7 cellular contexts compared by ENCODE assay signal in the genomic region with DNA sequence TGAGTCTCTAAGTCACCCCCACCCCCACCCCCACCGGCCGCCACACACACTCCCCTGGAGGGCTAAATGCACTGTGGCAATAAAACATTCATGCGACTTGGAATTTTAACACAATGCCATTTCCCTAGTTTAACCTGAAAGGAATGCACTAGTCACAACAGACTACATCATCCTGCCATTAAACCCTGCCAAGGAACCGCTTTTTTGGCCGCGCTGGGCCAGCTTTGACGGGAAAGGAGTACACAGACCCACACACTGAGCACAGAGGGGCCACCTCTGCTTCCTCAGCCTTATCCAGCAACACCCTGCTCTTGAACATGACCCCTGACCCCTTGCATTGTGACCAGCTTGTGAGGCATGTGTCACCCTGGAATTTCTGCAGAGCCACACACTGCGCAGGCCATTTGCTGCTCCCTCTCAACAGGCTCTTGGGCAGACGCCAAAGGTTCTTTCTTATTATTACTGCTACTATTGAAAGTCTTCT.
A peak's percentile ranks its signal among the peaks of the same experiment; 100 is the strongest.
DNase-seq lines count a peak whose midpoint lies in the region; FAIRE-seq and TF ChIP-seq lines count a peak whose summit lies in the region.

No MANE protein-coding gene starts in this region.

- BruUV-seq in mammary epithelial cell (replicated peaks; lab: Mats Ljungman, UMichigan): no TSS peak

- H3K4me3 ChIP-seq in HUES64 (ENCODE audit: low read length) (peak overlapping the region; percentile 34), mammary epithelial cell (replicated peaks in 1 of 3; ENCODE audit: insufficient read depth in 1 of 3, low read depth in 2 of 3, low read length in 3 of 3) (no peak overlapping the region), keratinocyte (ENCODE audit: control insufficient read depth in 2 of 3, extremely low read depth in 1 of 3, insufficient read depth in 2 of 3, low read depth in 1 of 3, low read length in 3 of 3) (peak overlapping the region in 1 of 3 experiments; percentile 16), suprapubic skin (peak overlapping the region; percentile 26)

- H3K79me2 ChIP-seq in mammary epithelial cell (ENCODE audit: insufficient read depth, low read length): no peaks in the 10 kb centered on the region
- H3K79me2 ChIP-seq in keratinocyte (ENCODE audit: control insufficient read depth, insufficient read depth, low read length): no peaks in the 10 kb centered on the region

- H3K36me3 ChIP-seq in HUES64 (ENCODE audit: insufficient read depth, low read length) (no peaks in the 10 kb centered on the region), mammary epithelial cell (ENCODE audit: insufficient read depth, low read length) (no peaks in the 10 kb centered on the region), keratinocyte (ENCODE audit: control insufficient read depth in 2 of 2, extremely low read depth in 1 of 2, insufficient read depth in 2 of 2, low read length in 2 of 2) (no peaks in the 10 kb centered on the region), suprapubic skin (no peaks in the 10 kb centered on the region)

- peak; percentile 84 for FAIRE-seq in keratinocyte (lab: Jason Lieb, UNC)

- H3K4me1 ChIP-seq in HUES64 (ENCODE audit: insufficient read depth, low read length): peaks cover 63% of the 10 kb centered on the region
- H3K4me1 ChIP-seq in mammary epithelial cell (ENCODE audit: insufficient read depth, low read length): no peaks in the 10 kb centered on the region
- peaks cover 15% of the 10 kb centered on the region for H3K4me1 ChIP-seq in keratinocyte (ENCODE audit: control insufficient read depth, extremely low read depth, insufficient read depth, low read length)
- peaks cover 28% of the 10 kb centered on the region for H3K4me1 ChIP-seq in suprapubic skin

- peak overlapping the region; percentile 91; the same call in 1 of the 2 replicates for H3K27ac ChIP-seq in HUES64 (ENCODE audit: low read depth, low read length)
- H3K27ac ChIP-seq in mammary epithelial cell (ENCODE audit: insufficient read depth, low read depth, low read length): no peak overlapping the region
- peak overlapping the region; percentile 13 for H3K27ac ChIP-seq in keratinocyte (ENCODE audit: control insufficient read depth, insufficient read depth, low read length)
- peak overlapping the region; percentile 85 for H3K27ac ChIP-seq in suprapubic skin

- H3K9ac ChIP-seq in HUES64 (ENCODE audit: low read depth, low read length): no peak overlapping the region; the same call in 1 of the 2 replicates
- H3K9ac ChIP-seq in mammary epithelial cell (ENCODE audit: insufficient read depth, low read length): no peak overlapping the region
- peak overlapping the region; percentile 26 for H3K9ac ChIP-seq in keratinocyte (ENCODE audit: control insufficient read depth, extremely low read depth, insufficient read depth, low read length)

- no peak for TF ChIP-seq EP300 in suprapubic skin (IDR thresholded peaks at IDR 0.05)

- dilution Hi-C loops in mammary epithelial cell (cut with HindIII; ENCODE audit: low sequenced_read_pairs): no loop called here
- dilution Hi-C loops in keratinocyte (cut with MboI; ENCODE audit: extremely low pct_ligation_motif_present, low sequenced_read_pairs): no loop called here

- CTCF ChIA-PET in mammary epithelial cell (lab: Charles Lee; ENCODE audit: low non-redundant PET): no interaction called here

- peak overlapping the region; percentile 76 for H2AFZ ChIP-seq in mammary epithelial cell (ENCODE audit: low read depth, low read length)
- H2AFZ ChIP-seq in keratinocyte (ENCODE audit: control insufficient read depth, low read length): peak overlapping the region; percentile 90

- no peaks in the 10 kb centered on the region for H3K9me1 ChIP-seq in keratinocyte (ENCODE audit: control insufficient read depth, extremely low read depth, insufficient read depth, low read length)

- H3K4me2 ChIP-seq in mammary epithelial cell (ENCODE audit: insufficient read depth, low read depth, low read length): peak overlapping the region; percentile 31
- H3K4me2 ChIP-seq in keratinocyte (ENCODE audit: control insufficient read depth, extremely low read depth, insufficient read depth, low read depth, low read length): peak overlapping the region; percentile 56

- no peaks in the 10 kb centered on the region for H3K27me3 ChIP-seq in HUES64 (ENCODE audit: insufficient read depth, low read length)
- no peaks in the 10 kb centered on the region for H3K27me3 ChIP-seq in mammary epithelial cell (ENCODE audit: insufficient read depth, low read length)
- no peaks in the 10 kb centered on the region for H3K27me3 ChIP-seq in keratinocyte (ENCODE audit: control insufficient read depth, extremely low read depth, insufficient read depth, low read length)
- no peaks in the 10 kb centered on the region for H3K27me3 ChIP-seq in suprapubic skin

- H4K20me1 ChIP-seq in mammary epithelial cell (ENCODE audit: insufficient read depth, low read length): no peaks in the 10 kb centered on the region
- H4K20me1 ChIP-seq in keratinocyte (ENCODE audit: control insufficient read depth, extremely low read depth, insufficient read depth, low read length): no peaks in the 10 kb centered on the region

- TF ChIP-seq POLR2A in suprapubic skin (IDR thresholded peaks at IDR 0.05) (no peak), erythroblast (IDR thresholded peaks at IDR 0.05; ENCODE audit: low read length) (no peak)

- WGBS in HUES64: 4% methylated on average over 9 of the region's 9 CpGs
- 17% methylated on average over 8 of the region's 9 CpGs for WGBS in mammary epithelial cell (ENCODE audit: low coverage, missing lambda C conversion rate)
- 49% methylated on average over 9 of the region's 9 CpGs for WGBS in suprapubic skin

- intact Hi-C loops in mammary epithelial cell (cut with micrococcal nuclease): no loop called here

- H3K9me3 ChIP-seq in HUES64 (ENCODE audit: insufficient read depth, low read depth, low read length) (no peaks in the 10 kb centered on the region), mammary epithelial cell (replicated peaks; ENCODE audit: insufficient read depth, low read length) (no peaks in the 10 kb centered on the region), keratinocyte (ENCODE audit: control insufficient read depth, low read depth, low read length) (no peaks in the 10 kb centered on the region), suprapubic skin (no peaks in the 10 kb centered on the region)

- in situ Hi-C loops in mammary epithelial cell (cut with MboI; ENCODE audit: low sequenced_read_pairs in 2 of 2): no loop called here

- TF ChIP-seq CTCF in mammary epithelial cell (conservative IDR thresholded peaks at IDR 0.05 in 1 of 2, IDR thresholded peaks at IDR 0.05 in 1 of 2; ENCODE audit: extremely low read depth in 1 of 2, insufficient read depth in 1 of 2, low read depth in 1 of 2, low read length in 2 of 2) (no peak), keratinocyte (optimal IDR thresholded peaks at IDR 0.05 in 1 of 3, IDR thresholded peaks at IDR 0.05 in 1 of 3, conservative IDR thresholded peaks at IDR 0.05 in 1 of 3; ENCODE audit: extremely low read depth in 1 of 3, insufficient read depth in 2 of 3, low read length in 3 of 3) (no peak), suprapubic skin (IDR thresholded peaks at IDR 0.05) (no peak)

- DNase-seq in mammary epithelial cell (peak; percentile 21), keratinocyte (ENCODE audit: low read depth, low spot score) (no peak), suprapubic skin (ENCODE audit: low spot score in 2 of 2) (peak; percentile 82 to 88), HuH-7.5 (ENCODE audit: low spot score) (no peak), erythroblast (lab: John Stamatoyannopoulos, UW) (no peak)
- no peak for DNase-seq in activated CD4-positive, CD25-positive, alpha-beta regulatory T cell (lab: John Stamatoyannopoulos, UW)

Comparison
In these comparisons a context has a peak if more than half of its experiments do, and no peak if none do; other contexts are left out.
1. H3K4me3 ChIP-seq: peak in HUES64 (single experiment) and suprapubic skin (single experiment); none in mammary epithelial cell (0 of 3).
2. DNase-seq: peak in mammary epithelial cell (single experiment) and suprapubic skin (2 of 2); none in keratinocyte (single experiment), HuH-7.5 (single experiment), erythroblast (0 of 2) and activated CD4-positive, CD25-positive, alpha-beta regulatory T cell (0 of 4).